Comparison of ENCODE assay signal across 1 cellular context in genomic region chr3:32347286-32348125, GRCh38.
TF ChIP-seq lines count a peak whose summit lies in the region.

No MANE protein-coding gene starts in this region.

TF ChIP-seq in H1, 55 proteins besides CTCF, POLR2A, EP300 and RAD21 (continued from another document):
- TF ChIP-seq, protein P1, sequence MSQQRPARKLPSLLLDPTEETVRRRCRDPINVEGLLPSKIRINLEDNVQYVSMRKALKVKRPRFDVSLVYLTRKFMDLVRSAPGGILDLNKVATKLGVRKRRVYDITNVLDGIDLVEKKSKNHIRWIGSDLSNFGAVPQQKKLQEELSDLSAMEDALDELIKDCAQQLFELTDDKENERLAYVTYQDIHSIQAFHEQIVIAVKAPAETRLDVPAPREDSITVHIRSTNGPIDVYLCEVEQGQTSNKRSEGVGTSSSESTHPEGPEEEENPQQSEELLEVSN (IDR thresholded peaks at IDR 0.05) = no peak
- TF ChIP-seq CTBP2 (IDR thresholded peaks at IDR 0.05; ENCODE audit: borderline replicate concordance, insufficient read depth, insufficient read length, low read length) = no peak
- TF ChIP-seq BACH1 (IDR thresholded peaks at IDR 0.05; ENCODE audit: low read length) = no peak
- no peak for TF ChIP-seq RBBP5 (IDR thresholded peaks at IDR 0.05; ENCODE audit: borderline replicate concordance, low read depth, low read length)
